Comparison of ENCODE assay signal across 8 cellular contexts in genomic region chr4:190020790-190021717, GRCh38. TPM values are rescaled to one million over a fixed set of nuclear protein-coding genes. Genes with fewer than 3 reads are reported as not detected.
DNase-seq lines count a peak whose midpoint lies in the region; ATAC-seq and TF ChIP-seq lines count a peak whose summit lies in the region.

No MANE protein-coding gene starts in this region.

- no peaks in the 10 kb centered on the region for H3K36me3 ChIP-seq in esophagus squamous epithelium
- H3K36me3 ChIP-seq in osteoblast (ENCODE audit: insufficient read depth, low read length): no peaks in the 10 kb centered on the region

- intact Hi-C loops in activated B cell treated with CpG ODN at 0.5 μM for 24 hours (cut with micrococcal nuclease): no loop called here
- intact Hi-C loops in esophagus squamous epithelium (cut with DNase I): no loop called here

- H3K9me3 ChIP-seq in esophagus squamous epithelium: no peaks in the 10 kb centered on the region
- no peaks in the 10 kb centered on the region for H3K9me3 ChIP-seq in osteoblast (ENCODE audit: low read depth, low read length)

- H3K27me3 ChIP-seq in esophagus squamous epithelium (peaks cover 5 to 75% (median 18%) of the 10 kb centered on the region in 4 donors), osteoblast (ENCODE audit: insufficient read depth, low read length) (peaks cover 53% of the 10 kb centered on the region)

- ATAC-seq in activated B cell treated with CpG ODN at 0.5 μM for 24 hours (ENCODE audit: low read depth) (peak; percentile 25), GM21717 (IDR thresholded peaks at IDR 0.05; ENCODE audit: unreplicated experiment) (no peak), GM18867 (IDR thresholded peaks at IDR 0.05; ENCODE audit: unreplicated experiment) (no peak), GM18907 (IDR thresholded peaks at IDR 0.05; ENCODE audit: unreplicated experiment) (no peak)

- 6 to 17% methylated on average over 6 to 16 of the region's 55 CpGs for WGBS in esophagus squamous epithelium, 2 donors

- H3K4me3 ChIP-seq in esophagus squamous epithelium (peak overlapping the region; percentile 1 to 54 (median 30)), osteoblast (ENCODE audit: insufficient read depth, low read length) (no peak overlapping the region)

- TF ChIP-seq CTCF in activated B cell treated with CpG ODN at 0.5 μM for 24 hours (IDR thresholded peaks at IDR 0.05) (no peak), esophagus squamous epithelium (IDR thresholded peaks at IDR 0.05) (no peak), osteoblast (IDR thresholded peaks at IDR 0.05; ENCODE audit: extremely low read depth, low read depth, low read length) (no peak)

- no peaks in the 10 kb centered on the region for H3K36me3 Mint-ChIP-seq in activated B cell treated with CpG ODN at 0.5 μM for 24 hours (ENCODE audit: low read depth)

- POLR2A ChIA-PET in activated B cell treated with CpG ODN at 0.5 μM for 24 hours (lab: Charles Lee): no interaction called here

- H3K9me3 Mint-ChIP-seq in activated B cell treated with CpG ODN at 0.5 μM for 24 hours: peaks cover 2% of the 10 kb centered on the region

- TF ChIP-seq POLR2A in esophagus squamous epithelium (IDR thresholded peaks at IDR 0.05): no peak

- CTCF ChIA-PET in activated B cell treated with CpG ODN at 0.5 μM for 24 hours (lab: Charles Lee): no interaction called here

- no peak overlapping the region for H3K27ac ChIP-seq in esophagus squamous epithelium
- no peak overlapping the region for H3K27ac ChIP-seq in osteoblast (ENCODE audit: low read depth, low read length)

- peaks cover 21% of the 10 kb centered on the region for H3K4me1 Mint-ChIP-seq in activated B cell treated with CpG ODN at 0.5 μM for 24 hours

- H4K20me1 ChIP-seq in osteoblast (ENCODE audit: insufficient read depth, low read length): no peaks in the 10 kb centered on the region

- H3K4me3 Mint-ChIP-seq in activated B cell treated with CpG ODN at 0.5 μM for 24 hours: peak overlapping the region; percentile 53

- no peak overlapping the region for H3K4me2 ChIP-seq in osteoblast (ENCODE audit: insufficient read depth, low read length)

- peaks cover 43% of the 10 kb centered on the region for H3K27me3 Mint-ChIP-seq in activated B cell treated with CpG ODN at 0.5 μM for 24 hours

- DNase-seq in ELR (ENCODE audit: low read depth): peak; percentile 37
- DNase-seq in activated B cell treated with CpG ODN at 0.5 μM for 24 hours: peak; percentile 15
- DNase-seq in esophagus squamous epithelium (lab: John Stamatoyannopoulos, UW): no peak
- DNase-seq in osteoblast (ENCODE audit: insufficient read length, low spot score, missing footprints): peak; percentile 88
- no peak for DNase-seq in SHP77 (lab: John Stamatoyannopoulos, UW)

- H2AFZ ChIP-seq in osteoblast (ENCODE audit: low read length): no peak overlapping the region

- H3K27ac Mint-ChIP-seq in activated B cell treated with CpG ODN at 0.5 μM for 24 hours: peak overlapping the region; percentile 35

- H3K4me1 ChIP-seq in esophagus squamous epithelium: peaks cover 8 to 54% (median 10%) of the 10 kb centered on the region in 3 donors
- H3K4me1 ChIP-seq in osteoblast (ENCODE audit: insufficient read depth, low read length): no peaks in the 10 kb centered on the region

- no peaks in the 10 kb centered on the region for H3K79me2 ChIP-seq in osteoblast (ENCODE audit: insufficient read depth, low read length)

RNA-seq across cellular contexts. Expression of gene FRG2, which starts 6.0 kb away (rescaled TPM):
- total RNA-seq in activated B cell treated with CpG ODN at 0.5 μM for 24 hours: not detected in 2 replicates
- not detected for total RNA-seq in esophagus squamous epithelium
- not detected in 2 replicates for total RNA-seq in osteoblast

RNA-seq across cellular contexts. Expression of gene DBET, which starts 43.2 kb away (rescaled TPM):
- not detected in 2 replicates for total RNA-seq in activated B cell treated with CpG ODN at 0.5 μM for 24 hours
- total RNA-seq in esophagus squamous epithelium: not detected
- not detected in 2 replicates for total RNA-seq in osteoblast

Comparison
In these comparisons a context has a peak if more than half of its experiments do, and no peak if none do; other contexts are left out.
1. DNase-seq: peak in ELR (single experiment), activated B cell treated with CpG ODN at 0.5 μM for 24 hours (single experiment) and osteoblast (single experiment); none in esophagus squamous epithelium (single experiment) and SHP77 (0 of 2).